Comparison of ENCODE assay signal across 21 cellular contexts in genomic region chr12:5661820-5662219, GRCh38.
"Had no signal": no experiment of that assay in that cellular context is flagged by ENCODE, and none has a peak within 500 bp of the region (broad histone marks: within the 10 kb centered on the region; RNA-seq: fewer than 3 reads in every experiment).

No MANE protein-coding gene starts in this region.

- H3K36me3 ChIP-seq: esophagus squamous epithelium, suprapubic skin had no signal

- H3K4me1 ChIP-seq: body of pancreas, esophagus squamous epithelium, suprapubic skin had no signal

- H3K4me3 ChIP-seq: body of pancreas, esophagus squamous epithelium, smooth muscle cell, suprapubic skin had no signal

- DNase-seq: activated CD4-positive, alpha-beta memory T cell treated with anti-CD3 and anti-CD28 coated beads, Interleukin-2, amount 10 ng/mL, durations not matched to agents 7 days and 5 days; activated CD4-positive, alpha-beta T cell treated with anti-CD3 and anti-CD28 coated beads for 48 hours; activated CD4-positive, CD25-positive, alpha-beta regulatory T cell; activated CD8-positive, alpha-beta memory T cell treated with anti-CD3 and anti-CD28 coated beads, Interleukin-2, amount 10 ng/mL, durations not matched to agents 7 days and 5 days; activated naive CD4-positive, alpha-beta T cell; activated naive CD8-positive, alpha-beta T cell treated with anti-CD3 and anti-CD28 coated beads for 36 hours; amniotic stem cell; body of pancreas; caudate nucleus; effector memory CD8-positive, alpha-beta T cell; esophagus squamous epithelium; occipital lobe; posterior cingulate gyrus; retina; stimulated activated CD4-positive, alpha-beta T cell treated with anti-CD3 and anti-CD28 coated beads, Interleukin-4, amount 100 ng/mL, for 1 hour; stimulated activated naive CD8-positive, alpha-beta T cell treated with anti-CD3 and anti-CD28 coated beads, Interleukin-15, amount 100 ng/mL, for 72 hours; T-cell; trophoblast cell had no signal

- H3K27ac ChIP-seq: body of pancreas, esophagus squamous epithelium, suprapubic skin had no signal

- H3K9me3 ChIP-seq: body of pancreas, esophagus squamous epithelium, suprapubic skin had no signal

- H3K27me3 ChIP-seq: body of pancreas, esophagus squamous epithelium, suprapubic skin had no signal

- ATAC-seq: activated CD8-positive, alpha-beta memory T cell treated with anti-CD3 and anti-CD28 coated beads, Interleukin-2, amount 10 ng/mL, durations not matched to agents 7 days and 5 days; activated T-helper 17 cell treated with anti-CD3 and anti-CD28 coated beads, Interleukin-2, amount 50 U/mL, for 72 hours; body of pancreas; effector memory CD8-positive, alpha-beta T cell; stimulated activated naive CD8-positive, alpha-beta T cell treated with anti-CD3 and anti-CD28 coated beads, Interleukin-15, amount 100 ng/mL, for 72 hours; T-cell had no signal
